In genomic region chr1:221336141-221336540, GRCh38 we compare ENCODE assay signal across 13 cellular contexts.
DNase-seq lines count a peak whose midpoint lies in the region; ATAC-seq and TF ChIP-seq lines count a peak whose summit lies in the region.
"Had no signal": no experiment of that assay in that cellular context is flagged by ENCODE, and none has a peak within 500 bp of the region (broad histone marks: within the 10 kb centered on the region; RNA-seq: fewer than 3 reads in every experiment).

No MANE protein-coding gene starts in this region.

- H3K9me3 Mint-ChIP-seq in T-helper 2 cell treated with Interferon-gamma antibody and Interleukin-4, amounts not matched to agents 5 μg/mL and 100 μg/mL, for 36 hours = no peaks in the 10 kb centered on the region

- ATAC-seq in SK-N-SH treated with all-trans-retinoic acid at 6 μM for 48 hours (peak; percentile 47), Right ventricle myocardium superior (ENCODE audit: poor library complexity) (peak; percentile 40), GM21825 (IDR thresholded peaks at IDR 0.05; ENCODE audit: unreplicated experiment) (no peak), HG02623 (IDR thresholded peaks at IDR 0.05; ENCODE audit: unreplicated experiment) (no peak)

- no peak overlapping the region for H3K4me3 Mint-ChIP-seq in T-helper 2 cell treated with Interferon-gamma antibody and Interleukin-4, amounts not matched to agents 5 μg/mL and 100 μg/mL, for 36 hours

- peaks cover 9% of the 10 kb centered on the region for H3K4me1 Mint-ChIP-seq in T-helper 2 cell treated with Interferon-gamma antibody and Interleukin-4, amounts not matched to agents 5 μg/mL and 100 μg/mL, for 36 hours (ENCODE audit: low read depth)

- H3K27ac Mint-ChIP-seq in T-helper 2 cell treated with Interferon-gamma antibody and Interleukin-4, amounts not matched to agents 5 μg/mL and 100 μg/mL, for 36 hours = no peak overlapping the region

- H3K27me3 Mint-ChIP-seq in T-helper 2 cell treated with Interferon-gamma antibody and Interleukin-4, amounts not matched to agents 5 μg/mL and 100 μg/mL, for 36 hours (ENCODE audit: low read depth) = no peaks in the 10 kb centered on the region

- intact Hi-C loops in Right ventricle myocardium superior (cut with DNase I) = no loop called here

- DNase-seq in AG10803 (ENCODE audit: low read depth) = peak; percentile 55
- DNase-seq in Right ventricle myocardium superior = no peak
- peak; percentile 15 for DNase-seq in retina
- no peak for DNase-seq in T-helper 2 cell treated with Interferon-gamma antibody and Interleukin-4, amounts not matched to agents 5 μg/mL and 100 μg/mL, for 36 hours (ENCODE audit: low spot score)
- DNase-seq in NCI-H2196 treated with DMSO at 0.1 percent for 48 hours (lab: John Stamatoyannopoulos, UW; ENCODE audit: unreplicated experiment) = no peak
- DNase-seq: activated CD4-positive, alpha-beta T cell treated with anti-CD3 and anti-CD28 coated beads, Interleukin-2, amount 50 U/mL, for 4 hours; AML-193; NCI-H187 treated with DMSO at 0.1 percent for 48 hours; occipital lobe; PC-3 had no signal

- H3K36me3 Mint-ChIP-seq in T-helper 2 cell treated with Interferon-gamma antibody and Interleukin-4, amounts not matched to agents 5 μg/mL and 100 μg/mL, for 36 hours (ENCODE audit: low read depth) = no peaks in the 10 kb centered on the region

- TF ChIP-seq CTCF in AG10803 (conservative IDR thresholded peaks at IDR 0.05; ENCODE audit: low read length) = no peak

- H3K4me3 ChIP-seq in AG10803 (ENCODE audit: low read length) = peak overlapping the region; percentile 29

TF ChIP-seq in SK-N-SH treated with all-trans-retinoic acid at 6 μM for 48 hours, 23 proteins besides CTCF, POLR2A, EP300 and RAD21:
- TF ChIP-seq CSDC2 (CRISPR knock-in tag; IDR thresholded peaks at IDR 0.05) (no peak), ZFP3 (CRISPR knock-in tag; IDR thresholded peaks at IDR 0.05) (no peak), ESRRG (CRISPR knock-in tag; IDR thresholded peaks at IDR 0.05) (no peak), ISL1 (CRISPR knock-in tag; IDR thresholded peaks at IDR 0.05) (no peak), SNAI2 (CRISPR knock-in tag; IDR thresholded peaks at IDR 0.05) (no peak), OSR1 (CRISPR knock-in tag; IDR thresholded peaks at IDR 0.05) (no peak), GLIS3 (CRISPR knock-in tag; IDR thresholded peaks at IDR 0.05) (no peak), POU6F1 (CRISPR knock-in tag; IDR thresholded peaks at IDR 0.05; ENCODE audit: borderline replicate concordance, low read depth) (no peak), ZNF565 (CRISPR knock-in tag; conservative IDR thresholded peaks at IDR 0.05; ENCODE audit: low read depth) (no peak), PPARA (CRISPR knock-in tag; IDR thresholded peaks at IDR 0.05; ENCODE audit: borderline replicate concordance) (no peak), ZNF70 (CRISPR knock-in tag; IDR thresholded peaks at IDR 0.05) (no peak), TSHZ2 (CRISPR knock-in tag; IDR thresholded peaks at IDR 0.05) (no peak), TCF4 (CRISPR knock-in tag; IDR thresholded peaks at IDR 0.05; ENCODE audit: borderline replicate concordance) (no peak), ARNTL (CRISPR knock-in tag; IDR thresholded peaks at IDR 0.05; ENCODE audit: borderline replicate concordance, low read depth) (no peak), RARB (CRISPR knock-in tag; IDR thresholded peaks at IDR 0.05) (no peak), ZFP30 (CRISPR knock-in tag; IDR thresholded peaks at IDR 0.05) (no peak)
- TF ChIP-seq, protein P1, sequence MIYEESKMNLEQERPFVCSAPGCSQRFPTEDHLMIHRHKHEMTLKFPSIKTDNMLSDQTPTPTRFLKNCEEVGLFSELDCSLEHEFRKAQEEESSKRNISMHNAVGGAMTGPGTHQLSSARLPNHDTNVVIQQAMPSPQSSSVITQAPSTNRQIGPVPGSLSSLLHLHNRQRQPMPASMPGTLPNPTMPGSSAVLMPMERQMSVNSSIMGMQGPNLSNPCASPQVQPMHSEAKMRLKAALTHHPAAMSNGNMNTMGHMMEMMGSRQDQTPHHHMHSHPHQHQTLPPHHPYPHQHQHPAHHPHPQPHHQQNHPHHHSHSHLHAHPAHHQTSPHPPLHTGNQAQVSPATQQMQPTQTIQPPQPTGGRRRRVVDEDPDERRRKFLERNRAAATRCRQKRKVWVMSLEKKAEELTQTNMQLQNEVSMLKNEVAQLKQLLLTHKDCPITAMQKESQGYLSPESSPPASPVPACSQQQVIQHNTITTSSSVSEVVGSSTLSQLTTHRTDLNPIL (CRISPR knock-in tag; IDR thresholded peaks at IDR 0.05; ENCODE audit: low read depth) = no peak

Comparison
In these comparisons a context has a peak if more than half of its experiments do, and no peak if none do; other contexts are left out.
1. DNase-seq: peak in AG10803 (single experiment) and retina (single experiment); none in Right ventricle myocardium superior (single experiment), T-helper 2 cell treated with Interferon-gamma antibody and Interleukin-4, amounts not matched to agents 5 μg/mL and 100 μg/mL, for 36 hours (single experiment) and NCI-H2196 treated with DMSO at 0.1 percent for 48 hours (single experiment).
2. ATAC-seq: peak in SK-N-SH treated with all-trans-retinoic acid at 6 μM for 48 hours (single experiment) and Right ventricle myocardium superior (single experiment); none in GM21825 (single experiment) and HG02623 (single experiment).